1 cellular context compared by ENCODE assay signal in the genomic region with DNA sequence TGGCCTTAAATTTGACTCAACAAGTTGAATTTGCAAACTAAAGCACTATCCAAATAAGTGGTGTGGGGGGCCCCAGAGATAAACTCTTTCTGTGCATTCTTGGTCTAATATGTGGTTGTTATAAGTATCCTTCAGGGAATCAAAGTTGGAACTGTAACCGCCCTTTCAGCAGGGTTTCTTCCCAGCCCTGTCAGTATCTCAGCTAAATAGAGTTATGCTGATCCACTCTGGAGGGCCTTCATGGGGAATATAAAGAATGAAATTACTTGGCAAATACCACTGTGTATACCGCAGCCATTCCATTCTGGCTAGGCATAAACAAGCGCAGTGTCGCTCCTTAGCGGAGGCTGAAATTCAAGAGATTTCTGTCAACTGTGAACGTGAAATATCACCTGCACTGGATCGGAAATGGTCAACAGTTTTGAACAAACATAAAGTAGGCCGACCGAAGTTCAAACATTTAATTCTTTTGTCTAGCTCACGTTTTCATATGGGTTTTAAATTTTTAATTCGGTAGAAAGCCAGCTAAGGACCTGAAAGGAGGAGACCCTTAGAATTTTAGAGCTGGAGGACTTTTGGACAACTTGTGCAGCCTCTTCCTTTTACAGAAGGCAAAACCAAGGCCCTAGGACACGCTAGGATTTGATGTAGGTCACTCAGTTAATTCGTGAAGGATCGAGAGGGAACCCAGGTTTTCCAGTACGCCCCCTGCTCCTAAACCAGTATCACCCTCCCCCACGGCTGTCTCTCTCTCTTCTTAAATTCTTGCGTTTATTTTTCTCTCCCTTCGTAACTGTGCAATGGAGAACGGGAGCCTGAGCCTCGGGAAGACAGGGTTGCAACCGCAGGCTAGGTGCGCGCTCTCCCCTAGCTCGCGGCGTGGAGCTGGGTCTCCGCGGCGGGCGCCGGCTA.
A peak's percentile ranks its signal among the peaks of the same experiment; 100 is the strongest.
TF ChIP-seq lines count a peak whose summit lies in the region.

No MANE protein-coding gene starts in this region.

TF ChIP-seq in HepG2, 621 proteins besides CTCF, POLR2A, EP300 and RAD21 (continued from another document and continues in another):
- TF ChIP-seq, protein P1, sequence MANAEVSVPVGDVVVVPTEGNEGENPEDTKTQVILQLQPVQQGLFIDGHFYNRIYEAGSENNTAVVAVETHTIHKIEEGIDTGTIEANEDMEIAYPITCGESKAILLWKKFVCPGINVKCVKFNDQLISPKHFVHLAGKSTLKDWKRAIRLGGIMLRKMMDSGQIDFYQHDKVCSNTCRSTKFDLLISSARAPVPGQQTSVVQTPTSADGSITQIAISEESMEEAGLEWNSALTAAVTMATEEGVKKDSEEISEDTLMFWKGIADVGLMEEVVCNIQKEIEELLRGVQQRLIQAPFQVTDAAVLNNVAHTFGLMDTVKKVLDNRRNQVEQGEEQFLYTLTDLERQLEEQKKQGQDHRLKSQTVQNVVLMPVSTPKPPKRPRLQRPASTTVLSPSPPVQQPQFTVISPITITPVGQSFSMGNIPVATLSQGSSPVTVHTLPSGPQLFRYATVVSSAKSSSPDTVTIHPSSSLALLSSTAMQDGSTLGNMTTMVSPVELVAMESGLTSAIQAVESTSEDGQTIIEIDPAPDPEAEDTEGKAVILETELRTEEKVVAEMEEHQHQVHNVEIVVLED (CRISPR knock-in tag; IDR thresholded peaks at IDR 0.05; ENCODE audit: borderline replicate concordance), result no peak
- TF ChIP-seq, protein P2, sequence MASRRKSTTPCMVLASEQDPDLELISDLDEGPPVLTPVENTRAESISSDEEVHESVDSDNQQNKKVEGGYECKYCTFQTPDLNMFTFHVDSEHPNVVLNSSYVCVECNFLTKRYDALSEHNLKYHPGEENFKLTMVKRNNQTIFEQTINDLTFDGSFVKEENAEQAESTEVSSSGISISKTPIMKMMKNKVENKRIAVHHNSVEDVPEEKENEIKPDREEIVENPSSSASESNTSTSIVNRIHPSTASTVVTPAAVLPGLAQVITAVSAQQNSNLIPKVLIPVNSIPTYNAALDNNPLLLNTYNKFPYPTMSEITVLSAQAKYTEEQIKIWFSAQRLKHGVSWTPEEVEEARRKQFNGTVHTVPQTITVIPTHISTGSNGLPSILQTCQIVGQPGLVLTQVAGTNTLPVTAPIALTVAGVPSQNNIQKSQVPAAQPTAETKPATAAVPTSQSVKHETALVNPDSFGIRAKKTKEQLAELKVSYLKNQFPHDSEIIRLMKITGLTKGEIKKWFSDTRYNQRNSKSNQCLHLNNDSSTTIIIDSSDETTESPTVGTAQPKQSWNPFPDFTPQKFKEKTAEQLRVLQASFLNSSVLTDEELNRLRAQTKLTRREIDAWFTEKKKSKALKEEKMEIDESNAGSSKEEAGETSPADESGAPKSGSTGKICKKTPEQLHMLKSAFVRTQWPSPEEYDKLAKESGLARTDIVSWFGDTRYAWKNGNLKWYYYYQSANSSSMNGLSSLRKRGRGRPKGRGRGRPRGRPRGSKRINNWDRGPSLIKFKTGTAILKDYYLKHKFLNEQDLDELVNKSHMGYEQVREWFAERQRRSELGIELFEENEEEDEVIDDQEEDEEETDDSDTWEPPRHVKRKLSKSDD (CRISPR knock-in tag; IDR thresholded peaks at IDR 0.05; ENCODE audit: low read depth), result 0 out of 2 replicates have a peak, but pooled peaks have one; percentile 2
- TF ChIP-seq ZMYM3 (CRISPR knock-in tag; IDR thresholded peaks at IDR 0.05), result no peak
- no peak for TF ChIP-seq NAIF1 (CRISPR knock-in tag; IDR thresholded peaks at IDR 0.05; ENCODE audit: borderline replicate concordance)
- TF ChIP-seq, protein P3, sequence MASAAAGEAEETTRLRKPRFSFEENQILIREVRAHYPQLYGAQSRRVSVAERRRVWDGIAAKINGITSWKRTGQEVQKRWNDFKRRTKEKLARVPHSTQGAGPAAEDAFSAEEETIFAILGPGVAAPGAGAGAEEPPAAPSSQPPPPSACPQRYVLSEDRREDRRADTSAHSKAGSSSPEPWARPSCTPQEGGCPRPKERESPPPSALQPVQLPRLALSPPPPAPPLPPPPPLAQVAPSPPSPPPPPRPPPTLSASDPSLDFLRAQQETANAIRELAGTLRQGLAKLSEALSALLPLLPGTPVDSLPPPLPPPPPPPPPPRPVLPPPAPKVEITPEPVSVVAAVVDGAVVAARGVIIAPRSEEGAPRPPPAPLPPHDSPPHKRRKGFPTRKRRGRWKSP (CRISPR knock-in tag; IDR thresholded peaks at IDR 0.05), result peak; percentile 43
- no peak for TF ChIP-seq ZNF33B (CRISPR knock-in tag; IDR thresholded peaks at IDR 0.05)
- TF ChIP-seq ZNF761 (CRISPR knock-in tag; conservative IDR thresholded peaks at IDR 0.05), result no peak
- TF ChIP-seq ZFX (CRISPR knock-in tag; IDR thresholded peaks at IDR 0.05; ENCODE audit: low read depth), result peak; percentile 18; the same call in 1 of the 2 replicates
- no peak for TF ChIP-seq SP1 (IDR thresholded peaks at IDR 0.05)
- TF ChIP-seq SP1 (CRISPR knock-in tag; IDR thresholded peaks at IDR 0.05), result 0 out of 2 replicates have a peak, but pooled peaks have one; percentile 0
- TF ChIP-seq TGIF2 (CRISPR knock-in tag; IDR thresholded peaks at IDR 0.05), result 0 out of 2 replicates have a peak, but pooled peaks have one; percentile 18
- TF ChIP-seq, protein P4, sequence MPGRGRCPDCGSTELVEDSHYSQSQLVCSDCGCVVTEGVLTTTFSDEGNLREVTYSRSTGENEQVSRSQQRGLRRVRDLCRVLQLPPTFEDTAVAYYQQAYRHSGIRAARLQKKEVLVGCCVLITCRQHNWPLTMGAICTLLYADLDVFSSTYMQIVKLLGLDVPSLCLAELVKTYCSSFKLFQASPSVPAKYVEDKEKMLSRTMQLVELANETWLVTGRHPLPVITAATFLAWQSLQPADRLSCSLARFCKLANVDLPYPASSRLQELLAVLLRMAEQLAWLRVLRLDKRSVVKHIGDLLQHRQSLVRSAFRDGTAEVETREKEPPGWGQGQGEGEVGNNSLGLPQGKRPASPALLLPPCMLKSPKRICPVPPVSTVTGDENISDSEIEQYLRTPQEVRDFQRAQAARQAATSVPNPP (CRISPR knock-in tag; IDR thresholded peaks at IDR 0.05), result no peak
- no peak for TF ChIP-seq MTF1 (CRISPR knock-in tag; IDR thresholded peaks at IDR 0.05)
- TF ChIP-seq TEAD3 (CRISPR knock-in tag; optimal IDR thresholded peaks at IDR 0.05; ENCODE audit: borderline replicate concordance), result peak; percentile 21
- TF ChIP-seq, protein P5, sequence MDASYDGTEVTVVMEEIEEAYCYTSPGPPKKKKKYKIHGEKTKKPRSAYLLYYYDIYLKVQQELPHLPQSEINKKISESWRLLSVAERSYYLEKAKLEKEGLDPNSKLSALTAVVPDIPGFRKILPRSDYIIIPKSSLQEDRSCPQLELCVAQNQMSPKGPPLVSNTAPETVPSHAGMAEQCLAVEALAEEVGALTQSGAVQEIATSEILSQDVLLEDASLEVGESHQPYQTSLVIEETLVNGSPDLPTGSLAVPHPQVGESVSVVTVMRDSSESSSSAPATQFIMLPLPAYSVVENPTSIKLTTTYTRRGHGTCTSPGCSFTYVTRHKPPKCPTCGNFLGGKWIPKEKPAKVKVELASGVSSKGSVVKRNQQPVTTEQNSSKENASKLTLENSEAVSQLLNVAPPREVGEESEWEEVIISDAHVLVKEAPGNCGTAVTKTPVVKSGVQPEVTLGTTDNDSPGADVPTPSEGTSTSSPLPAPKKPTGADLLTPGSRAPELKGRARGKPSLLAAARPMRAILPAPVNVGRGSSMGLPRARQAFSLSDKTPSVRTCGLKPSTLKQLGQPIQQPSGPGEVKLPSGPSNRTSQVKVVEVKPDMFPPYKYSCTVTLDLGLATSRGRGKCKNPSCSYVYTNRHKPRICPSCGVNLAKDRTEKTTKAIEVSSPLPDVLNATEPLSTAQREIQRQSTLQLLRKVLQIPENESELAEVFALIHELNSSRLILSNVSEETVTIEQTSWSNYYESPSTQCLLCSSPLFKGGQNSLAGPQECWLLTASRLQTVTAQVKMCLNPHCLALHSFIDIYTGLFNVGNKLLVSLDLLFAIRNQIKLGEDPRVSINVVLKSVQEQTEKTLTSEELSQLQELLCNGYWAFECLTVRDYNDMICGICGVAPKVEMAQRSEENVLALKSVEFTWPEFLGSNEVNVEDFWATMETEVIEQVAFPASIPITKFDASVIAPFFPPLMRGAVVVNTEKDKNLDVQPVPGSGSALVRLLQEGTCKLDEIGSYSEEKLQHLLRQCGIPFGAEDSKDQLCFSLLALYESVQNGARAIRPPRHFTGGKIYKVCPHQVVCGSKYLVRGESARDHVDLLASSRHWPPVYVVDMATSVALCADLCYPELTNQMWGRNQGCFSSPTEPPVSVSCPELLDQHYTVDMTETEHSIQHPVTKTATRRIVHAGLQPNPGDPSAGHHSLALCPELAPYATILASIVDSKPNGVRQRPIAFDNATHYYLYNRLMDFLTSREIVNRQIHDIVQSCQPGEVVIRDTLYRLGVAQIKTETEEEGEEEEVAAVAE (CRISPR knock-in tag; IDR thresholded peaks at IDR 0.05; ENCODE audit: borderline replicate concordance), result 0 out of 2 replicates have a peak, but pooled peaks have one; percentile 19
- TF ChIP-seq KDM5A (IDR thresholded peaks at IDR 0.05; ENCODE audit: borderline replicate concordance, low read length), result 0 out of 2 replicates have a peak, but pooled peaks have one; percentile 31
- TF ChIP-seq, protein P6, sequence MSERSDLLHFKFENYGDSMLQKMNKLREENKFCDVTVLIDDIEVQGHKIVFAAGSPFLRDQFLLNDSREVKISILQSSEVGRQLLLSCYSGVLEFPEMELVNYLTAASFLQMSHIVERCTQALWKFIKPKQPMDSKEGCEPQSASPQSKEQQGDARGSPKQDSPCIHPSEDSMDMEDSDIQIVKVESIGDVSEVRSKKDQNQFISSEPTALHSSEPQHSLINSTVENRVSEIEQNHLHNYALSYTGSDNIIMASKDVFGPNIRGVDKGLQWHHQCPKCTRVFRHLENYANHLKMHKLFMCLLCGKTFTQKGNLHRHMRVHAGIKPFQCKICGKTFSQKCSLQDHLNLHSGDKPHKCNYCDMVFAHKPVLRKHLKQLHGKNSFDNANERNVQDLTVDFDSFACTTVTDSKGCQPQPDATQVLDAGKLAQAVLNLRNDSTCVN (CRISPR knock-in tag; IDR thresholded peaks at IDR 0.05; ENCODE audit: borderline replicate concordance), result 0 out of 2 replicates have a peak, but pooled peaks have one; percentile 45
- no peak for TF ChIP-seq ZNF251 (CRISPR knock-in tag; IDR thresholded peaks at IDR 0.05)
- TF ChIP-seq, protein P7, sequence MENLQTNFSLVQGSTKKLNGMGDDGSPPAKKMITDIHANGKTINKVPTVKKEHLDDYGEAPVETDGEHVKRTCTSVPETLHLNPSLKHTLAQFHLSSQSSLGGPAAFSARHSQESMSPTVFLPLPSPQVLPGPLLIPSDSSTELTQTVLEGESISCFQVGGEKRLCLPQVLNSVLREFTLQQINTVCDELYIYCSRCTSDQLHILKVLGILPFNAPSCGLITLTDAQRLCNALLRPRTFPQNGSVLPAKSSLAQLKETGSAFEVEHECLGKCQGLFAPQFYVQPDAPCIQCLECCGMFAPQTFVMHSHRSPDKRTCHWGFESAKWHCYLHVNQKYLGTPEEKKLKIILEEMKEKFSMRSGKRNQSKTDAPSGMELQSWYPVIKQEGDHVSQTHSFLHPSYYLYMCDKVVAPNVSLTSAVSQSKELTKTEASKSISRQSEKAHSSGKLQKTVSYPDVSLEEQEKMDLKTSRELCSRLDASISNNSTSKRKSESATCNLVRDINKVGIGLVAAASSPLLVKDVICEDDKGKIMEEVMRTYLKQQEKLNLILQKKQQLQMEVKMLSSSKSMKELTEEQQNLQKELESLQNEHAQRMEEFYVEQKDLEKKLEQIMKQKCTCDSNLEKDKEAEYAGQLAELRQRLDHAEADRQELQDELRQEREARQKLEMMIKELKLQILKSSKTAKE (CRISPR knock-in tag; IDR thresholded peaks at IDR 0.05; ENCODE audit: borderline replicate concordance), result no peak
- no peak for TF ChIP-seq KLF11 (CRISPR knock-in tag; IDR thresholded peaks at IDR 0.05)
- TF ChIP-seq CBX2 (IDR thresholded peaks at IDR 0.05; ENCODE audit: low read depth, low read length), result no peak
- no peak for TF ChIP-seq CBX2 (CRISPR knock-in tag; IDR thresholded peaks at IDR 0.05; ENCODE audit: low read depth)
- TF ChIP-seq FOXC1 (CRISPR knock-in tag; IDR thresholded peaks at IDR 0.05; ENCODE audit: borderline replicate concordance), result peak; percentile 59; the same call in 1 of the 2 replicates
- TF ChIP-seq SOX13 (IDR thresholded peaks at IDR 0.05), result no peak
- TF ChIP-seq SOX13 (CRISPR knock-in tag; conservative IDR thresholded peaks at IDR 0.05 in 1 of 2, IDR thresholded peaks at IDR 0.05 in 1 of 2), result peak in 1 of 2 experiments; percentile 34; a peak in 1 of 4 replicates
- 0 out of 2 replicates have a peak, but pooled peaks have one; percentile 19 for TF ChIP-seq ISX (CRISPR knock-in tag; conservative IDR thresholded peaks at IDR 0.05)
- TF ChIP-seq, protein P8, sequence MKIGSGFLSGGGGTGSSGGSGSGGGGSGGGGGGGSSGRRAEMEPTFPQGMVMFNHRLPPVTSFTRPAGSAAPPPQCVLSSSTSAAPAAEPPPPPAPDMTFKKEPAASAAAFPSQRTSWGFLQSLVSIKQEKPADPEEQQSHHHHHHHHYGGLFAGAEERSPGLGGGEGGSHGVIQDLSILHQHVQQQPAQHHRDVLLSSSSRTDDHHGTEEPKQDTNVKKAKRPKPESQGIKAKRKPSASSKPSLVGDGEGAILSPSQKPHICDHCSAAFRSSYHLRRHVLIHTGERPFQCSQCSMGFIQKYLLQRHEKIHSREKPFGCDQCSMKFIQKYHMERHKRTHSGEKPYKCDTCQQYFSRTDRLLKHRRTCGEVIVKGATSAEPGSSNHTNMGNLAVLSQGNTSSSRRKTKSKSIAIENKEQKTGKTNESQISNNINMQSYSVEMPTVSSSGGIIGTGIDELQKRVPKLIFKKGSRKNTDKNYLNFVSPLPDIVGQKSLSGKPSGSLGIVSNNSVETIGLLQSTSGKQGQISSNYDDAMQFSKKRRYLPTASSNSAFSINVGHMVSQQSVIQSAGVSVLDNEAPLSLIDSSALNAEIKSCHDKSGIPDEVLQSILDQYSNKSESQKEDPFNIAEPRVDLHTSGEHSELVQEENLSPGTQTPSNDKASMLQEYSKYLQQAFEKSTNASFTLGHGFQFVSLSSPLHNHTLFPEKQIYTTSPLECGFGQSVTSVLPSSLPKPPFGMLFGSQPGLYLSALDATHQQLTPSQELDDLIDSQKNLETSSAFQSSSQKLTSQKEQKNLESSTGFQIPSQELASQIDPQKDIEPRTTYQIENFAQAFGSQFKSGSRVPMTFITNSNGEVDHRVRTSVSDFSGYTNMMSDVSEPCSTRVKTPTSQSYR (CRISPR knock-in tag; IDR thresholded peaks at IDR 0.05; ENCODE audit: borderline replicate concordance), result peak; percentile 35; the same call in 1 of the 2 replicates
- peak; percentile 19; the same call in 1 of the 2 replicates for TF ChIP-seq ZMAT3 (CRISPR knock-in tag; conservative IDR thresholded peaks at IDR 0.05)
- TF ChIP-seq ETV5 (CRISPR knock-in tag; IDR thresholded peaks at IDR 0.05; ENCODE audit: borderline replicate concordance), result peak; percentile 27; the same call in 1 of the 2 replicates
- TF ChIP-seq ZNF335 (CRISPR knock-in tag; IDR thresholded peaks at IDR 0.05), result no peak
- TF ChIP-seq SMAD9 (CRISPR knock-in tag; IDR thresholded peaks at IDR 0.05), result no peak; the same call in 1 of the 2 replicates
- TF ChIP-seq, protein P9, sequence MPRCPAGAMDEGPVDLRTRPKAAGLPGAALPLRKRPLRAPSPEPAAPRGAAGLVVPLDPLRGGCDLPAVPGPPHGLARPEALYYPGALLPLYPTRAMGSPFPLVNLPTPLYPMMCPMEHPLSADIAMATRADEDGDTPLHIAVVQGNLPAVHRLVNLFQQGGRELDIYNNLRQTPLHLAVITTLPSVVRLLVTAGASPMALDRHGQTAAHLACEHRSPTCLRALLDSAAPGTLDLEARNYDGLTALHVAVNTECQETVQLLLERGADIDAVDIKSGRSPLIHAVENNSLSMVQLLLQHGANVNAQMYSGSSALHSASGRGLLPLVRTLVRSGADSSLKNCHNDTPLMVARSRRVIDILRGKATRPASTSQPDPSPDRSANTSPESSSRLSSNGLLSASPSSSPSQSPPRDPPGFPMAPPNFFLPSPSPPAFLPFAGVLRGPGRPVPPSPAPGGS (CRISPR knock-in tag; IDR thresholded peaks at IDR 0.05), result no peak
